In genomic region chr7:1668932-1669485, GRCh38 we compare ENCODE assay signal across 9 cellular contexts. TPM values are rescaled to one million over a fixed set of nuclear protein-coding genes. Genes with fewer than 3 reads are reported as not detected.
DNase-seq lines count a peak whose midpoint lies in the region; ATAC-seq and TF ChIP-seq lines count a peak whose summit lies in the region.
"Had no signal": no experiment of that assay in that cellular context is flagged by ENCODE, and none has a peak within 500 bp of the region (broad histone marks: within the 10 kb centered on the region; RNA-seq: fewer than 3 reads in every experiment).

No MANE protein-coding gene starts in this region.

- H3K4me1 Mint-ChIP-seq in glutamatergic neuron (ENCODE audit: low read depth, unreplicated experiment) (peaks cover 4% of the 10 kb centered on the region), osteocyte (ENCODE audit: unreplicated experiment) (peaks cover 9% of the 10 kb centered on the region)

- peak overlapping the region; percentile 65 for H3K4me3 Mint-ChIP-seq in glutamatergic neuron (ENCODE audit: unreplicated experiment)
- peak overlapping the region; percentile 38 for H3K4me3 Mint-ChIP-seq in osteocyte (ENCODE audit: unreplicated experiment)

- no peak for ATAC-seq in HG03095 (IDR thresholded peaks at IDR 0.05; ENCODE audit: unreplicated experiment)
- ATAC-seq: sciatic nerve had no signal

- peak overlapping the region; percentile 57 for H3K27ac Mint-ChIP-seq in glutamatergic neuron (ENCODE audit: unreplicated experiment)
- H3K27ac Mint-ChIP-seq in osteocyte (ENCODE audit: unreplicated experiment): no peak overlapping the region

- peaks cover 2% of the 10 kb centered on the region for H3K27me3 Mint-ChIP-seq in glutamatergic neuron (ENCODE audit: unreplicated experiment)
- H3K27me3 Mint-ChIP-seq in osteocyte (ENCODE audit: unreplicated experiment): peaks cover 13% of the 10 kb centered on the region

- H3K36me3 Mint-ChIP-seq in glutamatergic neuron (ENCODE audit: unreplicated experiment) (no peaks in the 10 kb centered on the region), osteocyte (ENCODE audit: unreplicated experiment) (no peaks in the 10 kb centered on the region)

- TF ChIP-seq CTCF in GM10266 (IDR thresholded peaks at IDR 0.05; ENCODE audit: control insufficient read depth, insufficient read depth, low read depth, missing control alignments) (no peak), glutamatergic neuron (IDR thresholded peaks at IDR 0.05; ENCODE audit: partially characterized antibody, unreplicated experiment) (no peak), osteocyte (IDR thresholded peaks at IDR 0.05) (no peak)

- DNase-seq in GM10266 (ENCODE audit: extremely low spot score) (peak; percentile 52), NCI-H345 (lab: John Stamatoyannopoulos, UW) (peak; percentile 32), glutamatergic neuron (peak; percentile 57), osteocyte (ENCODE audit: extremely low spot score, unreplicated experiment) (no peak), NCI-H2196 treated with DMSO at 0.1 percent for 48 hours (lab: John Stamatoyannopoulos, UW; ENCODE audit: unreplicated experiment) (no peak), COLO829 (ENCODE audit: low spot score) (no peak)
- DNase-seq: esophagus squamous epithelium had no signal

- H3K9me3 Mint-ChIP-seq in glutamatergic neuron (ENCODE audit: unreplicated experiment) (no peaks in the 10 kb centered on the region), osteocyte (ENCODE audit: unreplicated experiment) (no peaks in the 10 kb centered on the region)

RNA-seq across cellular contexts. Expression of gene ELFN1, which starts 1.1 kb away (rescaled TPM):
- 40.0 TPM for total RNA-seq in glutamatergic neuron (ENCODE audit: unreplicated experiment)
- total RNA-seq in osteocyte: 0.62 and 0.73 TPM in 2 replicates

Comparison
In these comparisons a context has a peak if more than half of its experiments do, and no peak if none do; other contexts are left out.
1. DNase-seq: peak in GM10266 (single experiment), NCI-H345 (single experiment) and glutamatergic neuron (single experiment); none in osteocyte (single experiment), NCI-H2196 treated with DMSO at 0.1 percent for 48 hours (single experiment) and COLO829 (single experiment).
2. RNA of gene ELFN1, which starts 1.1 kb away (total RNA-seq): 40.0 TPM in glutamatergic neuron (single experiment); 0.62 to 0.73 TPM in osteocyte; every median in the first group is over 10 times any median in the second.